Comparison of ENCODE assay signal across 1 cellular context in genomic region chr5:157034106-157035072, GRCh38.
TF ChIP-seq lines count a peak whose summit lies in the region.
"Not testable (repeated sequence)": the region's sequence is repeated elsewhere in the genome, so short reads cannot be mapped to it uniquely, and the experiment has no call there.

No MANE protein-coding gene starts in this region.

TF ChIP-seq in HepG2, 621 proteins besides CTCF, POLR2A, EP300 and RAD21 (continued from another document):
- TF ChIP-seq TFDP1 (CRISPR knock-in tag; IDR thresholded peaks at IDR 0.05; ENCODE audit: borderline replicate concordance) (peak; percentile 3; the same call in 1 of the 2 replicates), ZNF224 (CRISPR knock-in tag; IDR thresholded peaks at IDR 0.05) (0 out of 2 replicates have a peak, but pooled peaks have one; percentile 46), HDAC1 (CRISPR knock-in tag; IDR thresholded peaks at IDR 0.05) (peak; percentile 36; the same call in 1 of the 2 replicates), ERF (CRISPR knock-in tag; IDR thresholded peaks at IDR 0.05) (peak; percentile 15; the same call in 1 of the 2 replicates), ZFX (CRISPR knock-in tag; IDR thresholded peaks at IDR 0.05; ENCODE audit: low read depth) (peak; percentile 49; the same call in 1 of the 2 replicates), RARA (CRISPR knock-in tag; IDR thresholded peaks at IDR 0.05) (peak; percentile 54), IRF9 (CRISPR knock-in tag; IDR thresholded peaks at IDR 0.05; ENCODE audit: borderline replicate concordance) (peak; percentile 36; the same call in 1 of the 2 replicates), PPARG (CRISPR knock-in tag; conservative IDR thresholded peaks at IDR 0.05) (peak; percentile 61; the same call in 1 of the 2 replicates), HDAC2 (CRISPR knock-in tag; IDR thresholded peaks at IDR 0.05) (peak; percentile 57), FOXP4 (CRISPR knock-in tag; IDR thresholded peaks at IDR 0.05) (peak; percentile 80), FOXP1 (CRISPR knock-in tag; IDR thresholded peaks at IDR 0.05) (peak; percentile 68; the same call in 1 of the 2 replicates), FOXA3 (CRISPR knock-in tag; IDR thresholded peaks at IDR 0.05) (peak; percentile 15; the same call in 1 of the 2 replicates)
- not testable (repeated sequence) for TF ChIP-seq FOXP1 (IDR thresholded peaks at IDR 0.05)
